In the genomic region with DNA sequence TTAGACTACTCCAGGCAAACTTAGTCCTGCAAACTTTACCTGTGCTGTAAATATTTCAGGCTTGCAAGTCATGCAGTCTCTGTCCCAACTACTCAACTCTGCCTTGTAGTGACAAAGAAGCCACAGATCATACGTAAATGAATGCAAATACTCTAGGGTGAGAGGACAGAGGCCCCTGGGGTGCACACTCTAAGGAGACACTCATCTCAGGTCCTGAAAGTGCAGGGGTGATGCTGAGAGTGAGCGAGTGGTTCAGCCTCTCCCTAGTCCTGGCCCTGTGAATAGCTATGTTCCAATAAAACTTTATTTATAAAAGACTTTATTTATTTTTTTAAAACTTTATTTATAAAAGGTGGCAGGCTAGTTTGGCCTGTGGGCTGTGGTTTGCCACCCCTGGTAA, we compare ENCODE assay signal across 2 cellular contexts.
TF ChIP-seq lines count a peak whose summit lies in the region.

No MANE protein-coding gene starts in this region.

TF ChIP-seq in HepG2, 621 proteins besides CTCF, POLR2A, EP300 and RAD21:
- TF ChIP-seq ZBTB40 (IDR thresholded peaks at IDR 0.05) (peak; percentile 68), ZBTB40 (CRISPR knock-in tag; IDR thresholded peaks at IDR 0.05) (peak; percentile 96), ZUFSP (CRISPR knock-in tag; IDR thresholded peaks at IDR 0.05; ENCODE audit: borderline replicate concordance) (no peak)

TF ChIP-seq in WTC11, 78 proteins besides CTCF, POLR2A, EP300 and RAD21:
- TF ChIP-seq TEAD1 (CRISPR knock-in tag; IDR thresholded peaks at IDR 0.05) (no peak), JAZF1 (CRISPR knock-in tag; IDR thresholded peaks at IDR 0.05) (no peak), MXD4 (CRISPR knock-in tag; IDR thresholded peaks at IDR 0.05; ENCODE audit: borderline replicate concordance) (no peak), OVOL2 (CRISPR knock-in tag; IDR thresholded peaks at IDR 0.05; ENCODE audit: borderline replicate concordance) (no peak), ELF4 (CRISPR knock-in tag; IDR thresholded peaks at IDR 0.05; ENCODE audit: low read depth) (no peak), ZNF121 (CRISPR knock-in tag; IDR thresholded peaks at IDR 0.05) (no peak), PREB (CRISPR knock-in tag; IDR thresholded peaks at IDR 0.05; ENCODE audit: borderline replicate concordance) (no peak), ZNF396 (CRISPR knock-in tag; IDR thresholded peaks at IDR 0.05; ENCODE audit: borderline replicate concordance) (no peak), TP53 (CRISPR knock-in tag; IDR thresholded peaks at IDR 0.05) (no peak), EMX1 (CRISPR knock-in tag; IDR thresholded peaks at IDR 0.05) (no peak), NFE2L1 (CRISPR knock-in tag; IDR thresholded peaks at IDR 0.05) (no peak)
- TF ChIP-seq, protein P1, sequence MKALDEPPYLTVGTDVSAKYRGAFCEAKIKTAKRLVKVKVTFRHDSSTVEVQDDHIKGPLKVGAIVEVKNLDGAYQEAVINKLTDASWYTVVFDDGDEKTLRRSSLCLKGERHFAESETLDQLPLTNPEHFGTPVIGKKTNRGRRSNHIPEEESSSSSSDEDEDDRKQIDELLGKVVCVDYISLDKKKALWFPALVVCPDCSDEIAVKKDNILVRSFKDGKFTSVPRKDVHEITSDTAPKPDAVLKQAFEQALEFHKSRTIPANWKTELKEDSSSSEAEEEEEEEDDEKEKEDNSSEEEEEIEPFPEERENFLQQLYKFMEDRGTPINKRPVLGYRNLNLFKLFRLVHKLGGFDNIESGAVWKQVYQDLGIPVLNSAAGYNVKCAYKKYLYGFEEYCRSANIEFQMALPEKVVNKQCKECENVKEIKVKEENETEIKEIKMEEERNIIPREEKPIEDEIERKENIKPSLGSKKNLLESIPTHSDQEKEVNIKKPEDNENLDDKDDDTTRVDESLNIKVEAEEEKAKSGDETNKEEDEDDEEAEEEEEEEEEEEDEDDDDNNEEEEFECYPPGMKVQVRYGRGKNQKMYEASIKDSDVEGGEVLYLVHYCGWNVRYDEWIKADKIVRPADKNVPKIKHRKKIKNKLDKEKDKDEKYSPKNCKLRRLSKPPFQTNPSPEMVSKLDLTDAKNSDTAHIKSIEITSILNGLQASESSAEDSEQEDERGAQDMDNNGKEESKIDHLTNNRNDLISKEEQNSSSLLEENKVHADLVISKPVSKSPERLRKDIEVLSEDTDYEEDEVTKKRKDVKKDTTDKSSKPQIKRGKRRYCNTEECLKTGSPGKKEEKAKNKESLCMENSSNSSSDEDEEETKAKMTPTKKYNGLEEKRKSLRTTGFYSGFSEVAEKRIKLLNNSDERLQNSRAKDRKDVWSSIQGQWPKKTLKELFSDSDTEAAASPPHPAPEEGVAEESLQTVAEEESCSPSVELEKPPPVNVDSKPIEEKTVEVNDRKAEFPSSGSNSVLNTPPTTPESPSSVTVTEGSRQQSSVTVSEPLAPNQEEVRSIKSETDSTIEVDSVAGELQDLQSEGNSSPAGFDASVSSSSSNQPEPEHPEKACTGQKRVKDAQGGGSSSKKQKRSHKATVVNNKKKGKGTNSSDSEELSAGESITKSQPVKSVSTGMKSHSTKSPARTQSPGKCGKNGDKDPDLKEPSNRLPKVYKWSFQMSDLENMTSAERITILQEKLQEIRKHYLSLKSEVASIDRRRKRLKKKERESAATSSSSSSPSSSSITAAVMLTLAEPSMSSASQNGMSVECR (CRISPR knock-in tag; IDR thresholded peaks at IDR 0.05; ENCODE audit: borderline replicate concordance): no peak
- TF ChIP-seq, protein P2, sequence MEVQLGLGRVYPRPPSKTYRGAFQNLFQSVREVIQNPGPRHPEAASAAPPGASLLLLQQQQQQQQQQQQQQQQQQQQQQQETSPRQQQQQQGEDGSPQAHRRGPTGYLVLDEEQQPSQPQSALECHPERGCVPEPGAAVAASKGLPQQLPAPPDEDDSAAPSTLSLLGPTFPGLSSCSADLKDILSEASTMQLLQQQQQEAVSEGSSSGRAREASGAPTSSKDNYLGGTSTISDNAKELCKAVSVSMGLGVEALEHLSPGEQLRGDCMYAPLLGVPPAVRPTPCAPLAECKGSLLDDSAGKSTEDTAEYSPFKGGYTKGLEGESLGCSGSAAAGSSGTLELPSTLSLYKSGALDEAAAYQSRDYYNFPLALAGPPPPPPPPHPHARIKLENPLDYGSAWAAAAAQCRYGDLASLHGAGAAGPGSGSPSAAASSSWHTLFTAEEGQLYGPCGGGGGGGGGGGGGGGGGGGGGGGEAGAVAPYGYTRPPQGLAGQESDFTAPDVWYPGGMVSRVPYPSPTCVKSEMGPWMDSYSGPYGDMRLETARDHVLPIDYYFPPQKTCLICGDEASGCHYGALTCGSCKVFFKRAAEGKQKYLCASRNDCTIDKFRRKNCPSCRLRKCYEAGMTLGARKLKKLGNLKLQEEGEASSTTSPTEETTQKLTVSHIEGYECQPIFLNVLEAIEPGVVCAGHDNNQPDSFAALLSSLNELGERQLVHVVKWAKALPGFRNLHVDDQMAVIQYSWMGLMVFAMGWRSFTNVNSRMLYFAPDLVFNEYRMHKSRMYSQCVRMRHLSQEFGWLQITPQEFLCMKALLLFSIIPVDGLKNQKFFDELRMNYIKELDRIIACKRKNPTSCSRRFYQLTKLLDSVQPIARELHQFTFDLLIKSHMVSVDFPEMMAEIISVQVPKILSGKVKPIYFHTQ (CRISPR knock-in tag; IDR thresholded peaks at IDR 0.05): no peak
